In genomic region chr1:70895531-70895930, GRCh38 we compare ENCODE assay signal across 25 cellular contexts.
"Had no signal": no experiment of that assay in that cellular context is flagged by ENCODE, and none has a peak within 500 bp of the region (broad histone marks: within the 10 kb centered on the region; RNA-seq: fewer than 3 reads in every experiment).

No MANE protein-coding gene starts in this region.

- H2AFZ ChIP-seq: hepatocyte had no signal

- ATAC-seq: pancreas; right cardiac atrium; sciatic nerve; stimulated activated naive B cell treated with anti-CD40 and anti-IgM and Interleukin-4, amounts not matched to agents 10 μg/mL and 1 μg/mL and 100 μg/mL, for 72 hours had no signal

- H3K4me2 ChIP-seq: hepatocyte had no signal

- H3K4me3 ChIP-seq: hepatocyte, left ventricle myocardium inferior, lung, pancreas, prostate gland, skin epidermis, testis, thyroid gland, transverse colon, upper lobe of left lung had no signal

- H3K36me3 Mint-ChIP-seq: mesothelial cell of epicardium; naive B cell; natural killer cell; stimulated activated naive B cell treated with anti-CD40 and anti-IgM and Interleukin-4, amounts not matched to agents 10 μg/mL and 1 μg/mL and 100 μg/mL, for 72 hours had no signal

- H3K27me3 ChIP-seq: hepatocyte, pancreas, testis, thyroid gland, transverse colon, upper lobe of left lung had no signal

- H3K9me3 Mint-ChIP-seq: mesothelial cell of epicardium; natural killer cell; stimulated activated naive B cell treated with anti-CD40 and anti-IgM and Interleukin-4, amounts not matched to agents 10 μg/mL and 1 μg/mL and 100 μg/mL, for 72 hours; stimulated activated naive CD8-positive, alpha-beta T cell treated with anti-CD3 and anti-CD28 coated beads, Interleukin-15, Interleukin-2, amounts not matched to agents 100 ng/mL and 50 ng/mL, for 24 hours had no signal

- H3K4me1 Mint-ChIP-seq: mesothelial cell of epicardium; naive B cell; stimulated activated naive B cell treated with anti-CD40 and anti-IgM and Interleukin-4, amounts not matched to agents 10 μg/mL and 1 μg/mL and 100 μg/mL, for 72 hours had no signal

- H3K36me3 ChIP-seq: left ventricle myocardium inferior, pancreas, prostate gland, thyroid gland, transverse colon, upper lobe of left lung had no signal

- H3K79me2 ChIP-seq: hepatocyte had no signal

- H3K27ac Mint-ChIP-seq: mesothelial cell of epicardium; naive B cell; natural killer cell; stimulated activated naive B cell treated with anti-CD40 and anti-IgM and Interleukin-4, amounts not matched to agents 10 μg/mL and 1 μg/mL and 100 μg/mL, for 72 hours; stimulated activated naive CD8-positive, alpha-beta T cell treated with anti-CD3 and anti-CD28 coated beads, Interleukin-15, Interleukin-2, amounts not matched to agents 100 ng/mL and 50 ng/mL, for 24 hours had no signal

- H3K27ac ChIP-seq: hepatocyte, left ventricle myocardium inferior, pancreas, prostate gland, skin epidermis, testis, thyroid gland, transverse colon, upper lobe of left lung had no signal

- H3K4me3 Mint-ChIP-seq: mesothelial cell of epicardium; naive B cell; natural killer cell; stimulated activated naive B cell treated with anti-CD40 and anti-IgM and Interleukin-4, amounts not matched to agents 10 μg/mL and 1 μg/mL and 100 μg/mL, for 72 hours; stimulated activated naive CD8-positive, alpha-beta T cell treated with anti-CD3 and anti-CD28 coated beads, Interleukin-15, Interleukin-2, amounts not matched to agents 100 ng/mL and 50 ng/mL, for 24 hours had no signal

- H3K4me1 ChIP-seq: prostate gland, testis, thyroid gland, transverse colon had no signal

- DNase-seq: islet precursor cell; left ventricle myocardium inferior; naive B cell; natural killer cell; nucleus accumbens; pancreas; posterior cingulate gyrus; retina; right cardiac atrium; stimulated activated CD4-positive, alpha-beta T cell treated with anti-CD3 and anti-CD28 coated beads, Interleukin-12 subunit alpha, Interleukin-12 subunit beta, amount 100 ng/mL, for 4 hours; stimulated activated CD4-positive, alpha-beta T cell treated with anti-CD3 and anti-CD28 coated beads, Interleukin-15, amount 100 ng/mL, for 24 hours; stimulated activated CD4-positive, alpha-beta T cell treated with anti-CD3 and anti-CD28 coated beads, Interleukin-2, amount 100 ng/mL, for 24 hours; stimulated activated CD4-positive, alpha-beta T cell treated with anti-CD3 and anti-CD28 coated beads, Interleukin-4, amount 100 ng/mL, for 1 hour; stimulated activated naive B cell treated with anti-CD40 and anti-IgM and Interleukin-4, amounts not matched to agents 10 μg/mL and 1 μg/mL and 100 μg/mL, for 72 hours; testis; thyroid gland; transverse colon; upper lobe of left lung had no signal

- H3K27me3 Mint-ChIP-seq: stimulated activated naive B cell treated with anti-CD40 and anti-IgM and Interleukin-4, amounts not matched to agents 10 μg/mL and 1 μg/mL and 100 μg/mL, for 72 hours; stimulated activated naive CD8-positive, alpha-beta T cell treated with anti-CD3 and anti-CD28 coated beads, Interleukin-15, Interleukin-2, amounts not matched to agents 100 ng/mL and 50 ng/mL, for 24 hours had no signal

- H3K9me3 ChIP-seq: left ventricle myocardium inferior, pancreas, prostate gland, testis, thyroid gland, transverse colon, upper lobe of left lung had no signal
